Comparison of ENCODE assay signal across 1 cellular context in genomic region chr18:59268127-59268721, GRCh38.
TF ChIP-seq lines count a peak whose summit lies in the region.

No MANE protein-coding gene starts in this region.

TF ChIP-seq in HepG2, 621 proteins besides CTCF, POLR2A, EP300 and RAD21:
- TF ChIP-seq SIN3A (IDR thresholded peaks at IDR 0.05; ENCODE audit: borderline replicate concordance, low read depth, low read length) (no peak), KLF11 (CRISPR knock-in tag; IDR thresholded peaks at IDR 0.05) (no peak), BCL3 (CRISPR knock-in tag; IDR thresholded peaks at IDR 0.05) (no peak), PLRG1 (conservative IDR thresholded peaks at IDR 0.05) (no peak), RCOR2 (CRISPR knock-in tag; IDR thresholded peaks at IDR 0.05) (no peak), BORCS8-MEF2B (CRISPR knock-in tag; IDR thresholded peaks at IDR 0.05) (no peak), GLMP (CRISPR knock-in tag; IDR thresholded peaks at IDR 0.05; ENCODE audit: borderline replicate concordance) (no peak), HOXD1 (CRISPR knock-in tag; IDR thresholded peaks at IDR 0.05) (no peak), RFX1 (IDR thresholded peaks at IDR 0.05) (no peak), SRSF4 (IDR thresholded peaks at IDR 0.05; ENCODE audit: low read depth, low read length, poor library complexity, severe bottlenecking) (no peak), TEF (CRISPR knock-in tag; IDR thresholded peaks at IDR 0.05) (no peak), ZNF816 (CRISPR knock-in tag; IDR thresholded peaks at IDR 0.05; ENCODE audit: borderline replicate concordance) (no peak), MAFF (IDR thresholded peaks at IDR 0.05; ENCODE audit: low read depth, low read length) (no peak), CENPX (CRISPR knock-in tag; IDR thresholded peaks at IDR 0.05) (no peak), ZNF264 (CRISPR knock-in tag; IDR thresholded peaks at IDR 0.05) (no peak), ZNF207 (IDR thresholded peaks at IDR 0.05; ENCODE audit: borderline replicate concordance) (no peak)
